10 cellular contexts compared by ENCODE assay signal in the genomic region with DNA sequence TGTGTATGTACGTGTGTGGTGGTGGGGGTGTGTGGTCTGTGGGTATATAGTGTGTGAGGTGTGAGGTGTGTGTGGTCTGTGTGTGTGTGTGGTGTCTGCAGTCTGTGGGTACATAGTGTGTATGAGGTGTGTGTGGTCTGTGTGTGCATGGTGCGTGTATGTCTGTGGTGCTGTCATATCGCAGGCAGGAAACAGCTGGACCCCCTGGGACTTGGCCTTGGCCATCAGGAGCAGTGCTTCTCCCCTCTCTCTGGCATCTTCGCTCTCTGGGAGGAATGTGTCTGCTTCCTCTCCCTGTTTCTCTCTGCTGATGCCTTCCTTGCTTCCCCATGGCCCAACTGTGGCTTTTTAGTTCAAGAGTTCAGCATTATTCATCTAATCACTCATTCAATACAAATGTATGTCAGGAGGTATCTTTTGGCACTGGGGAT.
DNase-seq lines count a peak whose midpoint lies in the region; ATAC-seq and TF ChIP-seq lines count a peak whose summit lies in the region.
"Had no signal": no experiment of that assay in that cellular context is flagged by ENCODE, and none has a peak within 500 bp of the region (broad histone marks: within the 10 kb centered on the region; RNA-seq: fewer than 3 reads in every experiment).

No MANE protein-coding gene starts in this region.

- ATAC-seq in stimulated activated naive CD8-positive, alpha-beta T cell treated with anti-CD3 and anti-CD28 coated beads, Interleukin-15, amount 100 ng/mL, for 72 hours: peak; percentile 92
- no peak for ATAC-seq in GM19328 (IDR thresholded peaks at IDR 0.05; ENCODE audit: unreplicated experiment)

- in situ Hi-C loops in mammary epithelial cell (cut with MboI; ENCODE audit: low sequenced_read_pairs in 2 of 2): no loop called here

- dilution Hi-C loops in mammary epithelial cell (cut with HindIII; ENCODE audit: low sequenced_read_pairs): no loop called here

- H2AFZ ChIP-seq in mammary epithelial cell (ENCODE audit: low read depth, low read length): no peak overlapping the region
- no peak overlapping the region for H2AFZ ChIP-seq in SK-N-SH (ENCODE audit: low read depth)

- H3K9me2 ChIP-seq in SK-N-SH: no peaks in the 10 kb centered on the region

- DNase-seq in mammary epithelial cell (peak; percentile 63), MCF 10A (ENCODE audit: unreplicated experiment) (no peak), SK-N-SH (peak; percentile 21), fibroblast of peridontal ligament (ENCODE audit: extremely low read depth) (peak; percentile 3), NCI-H1092 treated with DMSO at 0.1 percent for 48 hours (lab: John Stamatoyannopoulos, UW) (no peak), DMS153 (lab: John Stamatoyannopoulos, UW) (no peak)
- peak; percentile 16 for DNase-seq in stimulated activated naive CD8-positive, alpha-beta T cell treated with anti-CD3 and anti-CD28 coated beads, Interleukin-15, amount 100 ng/mL, for 72 hours
- DNase-seq: DMS53, NCI-H1436 had no signal

- H3K9me3 ChIP-seq in mammary epithelial cell (replicated peaks; ENCODE audit: insufficient read depth, low read length): no peaks in the 10 kb centered on the region
- H3K9me3 ChIP-seq in SK-N-SH: no peaks in the 10 kb centered on the region

- POLR2A ChIA-PET in MCF 10A (lab: Yijun Ruan, JAX) (no interaction called here), SK-N-SH (lab: Yijun Ruan, JAX) (no interaction called here)

- H3K4me3 Mint-ChIP-seq in MCF 10A (ENCODE audit: unreplicated experiment): no peak overlapping the region
- H3K4me3 Mint-ChIP-seq in stimulated activated naive CD8-positive, alpha-beta T cell treated with anti-CD3 and anti-CD28 coated beads, Interleukin-15, amount 100 ng/mL, for 72 hours: no peak overlapping the region

- no peaks in the 10 kb centered on the region for H3K4me1 Mint-ChIP-seq in MCF 10A (ENCODE audit: insufficient read depth, unreplicated experiment)
- H3K4me1 Mint-ChIP-seq in stimulated activated naive CD8-positive, alpha-beta T cell treated with anti-CD3 and anti-CD28 coated beads, Interleukin-15, amount 100 ng/mL, for 72 hours: no peaks in the 10 kb centered on the region

- H3K27me3 ChIP-seq in mammary epithelial cell (ENCODE audit: insufficient read depth, low read length): peaks cover 6% of the 10 kb centered on the region
- no peaks in the 10 kb centered on the region for H3K27me3 ChIP-seq in SK-N-SH (ENCODE audit: insufficient read depth)

- H3K36me3 ChIP-seq in mammary epithelial cell (ENCODE audit: insufficient read depth, low read length) (no peaks in the 10 kb centered on the region), SK-N-SH (replicated peaks in 1 of 2; ENCODE audit: control insufficient read depth in 1 of 2, insufficient read depth in 2 of 2, low read length in 1 of 2) (no peaks in the 10 kb centered on the region)

- no peak overlapping the region for H3K9ac ChIP-seq in mammary epithelial cell (ENCODE audit: insufficient read depth, low read length)
- H3K9ac ChIP-seq in SK-N-SH: peak overlapping the region; percentile 25; the same call in 1 of the 2 replicates

- H3K4me1 ChIP-seq in mammary epithelial cell (ENCODE audit: insufficient read depth, low read length) (peaks cover 11% of the 10 kb centered on the region), SK-N-SH (ENCODE audit: control insufficient read depth in 1 of 2, insufficient read depth in 2 of 2, low read depth in 1 of 2, low read length in 1 of 2) (peaks cover 7 to 22% of the 10 kb centered on the region in 2 experiments)

- no peaks in the 10 kb centered on the region for H3K9me3 Mint-ChIP-seq in MCF 10A (ENCODE audit: unreplicated experiment)
- no peaks in the 10 kb centered on the region for H3K9me3 Mint-ChIP-seq in stimulated activated naive CD8-positive, alpha-beta T cell treated with anti-CD3 and anti-CD28 coated beads, Interleukin-15, amount 100 ng/mL, for 72 hours

- no peak overlapping the region for H3K27ac Mint-ChIP-seq in MCF 10A (ENCODE audit: low read depth, unreplicated experiment)
- no peak overlapping the region for H3K27ac Mint-ChIP-seq in stimulated activated naive CD8-positive, alpha-beta T cell treated with anti-CD3 and anti-CD28 coated beads, Interleukin-15, amount 100 ng/mL, for 72 hours

- H3K4me2 ChIP-seq in mammary epithelial cell (ENCODE audit: insufficient read depth, low read depth, low read length) (no peak overlapping the region), SK-N-SH (peak overlapping the region; percentile 40)

- H4K20me1 ChIP-seq in mammary epithelial cell (ENCODE audit: insufficient read depth, low read length) (no peaks in the 10 kb centered on the region), SK-N-SH (ENCODE audit: insufficient read depth) (no peaks in the 10 kb centered on the region)

- H3K79me2 ChIP-seq in mammary epithelial cell (ENCODE audit: insufficient read depth, low read length): no peaks in the 10 kb centered on the region
- H3K79me2 ChIP-seq in SK-N-SH (ENCODE audit: insufficient read depth): no peaks in the 10 kb centered on the region

- no TSS peak for BruUV-seq in mammary epithelial cell (replicated peaks; lab: Mats Ljungman, UMichigan)
- BruUV-seq in MCF 10A (replicated peaks; lab: Mats Ljungman, UMichigan): no TSS peak

- no peak overlapping the region for H3K4me3 ChIP-seq in mammary epithelial cell (replicated peaks in 1 of 3; ENCODE audit: insufficient read depth in 1 of 3, low read depth in 2 of 3, low read length in 3 of 3)
- no peak overlapping the region for H3K4me3 ChIP-seq in SK-N-SH (ENCODE audit: low read depth in 2 of 2, low read length in 1 of 2)

- H3K27ac ChIP-seq in mammary epithelial cell (ENCODE audit: insufficient read depth, low read depth, low read length) (no peak overlapping the region), SK-N-SH (ENCODE audit: low read depth in 2 of 2, low read length in 1 of 2) (peak overlapping the region in 1 of 2 experiments; percentile 48; a peak in 1 of 4 replicates)

- no peaks in the 10 kb centered on the region for H3F3A ChIP-seq in SK-N-SH (replicated peaks; ENCODE audit: insufficient read depth)

- TF ChIP-seq EP300 in SK-N-SH (IDR thresholded peaks at IDR 0.05; ENCODE audit: borderline replicate concordance in 1 of 2, low read depth in 1 of 2, low read length in 1 of 2): no peak

- no CpG with 5 or more reads among the region's 4 CpGs for WGBS in mammary epithelial cell (ENCODE audit: low coverage, missing lambda C conversion rate)
- 51% methylated on average over 3 of the region's 4 CpGs for WGBS in SK-N-SH (ENCODE audit: low lambda C conversion rate)

- no peaks in the 10 kb centered on the region for H3K36me3 Mint-ChIP-seq in MCF 10A (ENCODE audit: insufficient read depth, unreplicated experiment)

- peaks cover 2% of the 10 kb centered on the region for H3K27me3 Mint-ChIP-seq in MCF 10A (ENCODE audit: insufficient read depth, unreplicated experiment)
- peaks cover 26% of the 10 kb centered on the region for H3K27me3 Mint-ChIP-seq in stimulated activated naive CD8-positive, alpha-beta T cell treated with anti-CD3 and anti-CD28 coated beads, Interleukin-15, amount 100 ng/mL, for 72 hours

- TF ChIP-seq CTCF in mammary epithelial cell (conservative IDR thresholded peaks at IDR 0.05 in 1 of 2, IDR thresholded peaks at IDR 0.05 in 1 of 2; ENCODE audit: extremely low read depth in 1 of 2, insufficient read depth in 1 of 2, low read depth in 1 of 2, low read length in 2 of 2) (no peak), MCF 10A (IDR thresholded peaks at IDR 0.05; ENCODE audit: unreplicated experiment) (no peak), SK-N-SH (IDR thresholded peaks at IDR 0.05) (no peak)

- no peak for TF ChIP-seq RAD21 in SK-N-SH (IDR thresholded peaks at IDR 0.05; ENCODE audit: low read length)

- CTCF ChIA-PET in mammary epithelial cell (lab: Charles Lee; ENCODE audit: low non-redundant PET) (no interaction called here), MCF 10A (lab: Yijun Ruan, JAX) (interaction anchor here (0.9 to 1.3 kb wide), 2 partner anchors 33 to 380 kb away, joined by 3 read pairs; no protein-coding TSS in a partner anchor), SK-N-SH (lab: Yijun Ruan, JAX) (interaction anchor here (1.9 to 5.5 kb wide), 2 partner anchors 33 to 376 kb away, joined by 8 to 22 read pairs; no protein-coding TSS in a partner anchor)

- intact Hi-C loops in mammary epithelial cell (cut with micrococcal nuclease): no loop called here
- intact Hi-C loops in MCF 10A (cut with micrococcal nuclease): no loop called here

TF ChIP-seq in SK-N-SH, 30 proteins besides CTCF, POLR2A, EP300 and RAD21 (continues in another document):
- TF ChIP-seq MAX (IDR thresholded peaks at IDR 0.05; ENCODE audit: low read depth) (no peak), GABPA (IDR thresholded peaks at IDR 0.05; ENCODE audit: low read depth) (no peak), ZBTB33 (IDR thresholded peaks at IDR 0.05; ENCODE audit: borderline replicate concordance, low read depth) (no peak), ELF1 (IDR thresholded peaks at IDR 0.05) (no peak), TCF12 (IDR thresholded peaks at IDR 0.05) (no peak), POLR2AphosphoS5 (IDR thresholded peaks at IDR 0.05; ENCODE audit: low read depth, low read length) (no peak), MXI1 (IDR thresholded peaks at IDR 0.05; ENCODE audit: low read depth, low read length) (no peak)
- TF ChIP-seq, protein P1, sequence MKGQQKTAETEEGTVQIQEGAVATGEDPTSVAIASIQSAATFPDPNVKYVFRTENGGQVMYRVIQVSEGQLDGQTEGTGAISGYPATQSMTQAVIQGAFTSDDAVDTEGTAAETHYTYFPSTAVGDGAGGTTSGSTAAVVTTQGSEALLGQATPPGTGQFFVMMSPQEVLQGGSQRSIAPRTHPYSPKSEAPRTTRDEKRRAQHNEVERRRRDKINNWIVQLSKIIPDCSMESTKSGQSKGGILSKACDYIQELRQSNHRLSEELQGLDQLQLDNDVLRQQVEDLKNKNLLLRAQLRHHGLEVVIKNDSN (IDR thresholded peaks at IDR 0.05; ENCODE audit: borderline replicate concordance, low read depth): no peak

Comparison
In these comparisons a context has a peak if more than half of its experiments do, and no peak if none do; other contexts are left out.
1. DNase-seq: peak in mammary epithelial cell (single experiment), SK-N-SH (single experiment), fibroblast of peridontal ligament (single experiment) and stimulated activated naive CD8-positive, alpha-beta T cell treated with anti-CD3 and anti-CD28 coated beads, Interleukin-15, amount 100 ng/mL, for 72 hours (2 of 2); none in MCF 10A (single experiment), NCI-H1092 treated with DMSO at 0.1 percent for 48 hours (single experiment) and DMS153 (single experiment).